In genomic region chr2:71558300-71559051, GRCh38 we compare ENCODE assay signal across 1 cellular context.
TF ChIP-seq lines count a peak whose summit lies in the region.

No MANE protein-coding gene starts in this region.

TF ChIP-seq in GM23338, 12 proteins besides CTCF, POLR2A, EP300 and RAD21 (continued from another document):
- TF ChIP-seq ZNF462 (CRISPR knock-in tag; IDR thresholded peaks at IDR 0.05) (no peak), CREB1 (CRISPR knock-in tag; IDR thresholded peaks at IDR 0.05; ENCODE audit: low read depth) (no peak)
